ENCODE assay signal across 18 cellular contexts in the genomic region with DNA sequence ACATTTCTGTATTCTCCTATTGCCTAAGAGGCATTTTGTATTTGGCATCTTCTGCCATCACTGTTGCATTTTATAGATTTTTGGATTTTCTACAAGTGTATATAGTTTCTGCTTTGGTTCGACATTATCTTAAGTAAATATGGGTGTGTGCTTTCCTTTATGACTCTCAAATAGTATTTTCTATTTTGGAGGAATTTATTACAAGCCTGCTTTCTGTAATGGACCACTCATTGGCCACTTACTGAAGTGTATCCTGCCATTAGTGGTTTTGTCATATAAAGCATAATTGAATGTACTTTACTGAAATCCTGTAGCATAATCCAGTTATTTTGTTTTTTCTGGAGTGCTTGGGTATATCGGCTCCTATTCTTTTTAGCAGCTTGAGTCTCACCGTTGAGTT.
DNase-seq lines count a peak whose midpoint lies in the region; ATAC-seq and TF ChIP-seq lines count a peak whose summit lies in the region.
"Had no signal": no experiment of that assay in that cellular context is flagged by ENCODE, and none has a peak within 500 bp of the region (broad histone marks: within the 10 kb centered on the region; RNA-seq: fewer than 3 reads in every experiment).

No MANE protein-coding gene starts in this region.

- no TSS peak for BruUV-seq in Caco-2 (replicated peaks; lab: Mats Ljungman, UMichigan)
- BruUV-seq in PC-3 (replicated peaks; lab: Mats Ljungman, UMichigan): no TSS peak

- H3K4me2 ChIP-seq in PC-3 (ENCODE audit: low read length): no peak overlapping the region
- H3K4me2 ChIP-seq: A549 had no signal

- CTCF ChIA-PET in Caco-2 (lab: Charles Lee) (no interaction called here), HEK293 (lab: Yijun Ruan, JAX) (interaction anchor here (0.5 kb wide), 1 partner anchor 12 kb away, joined by 4 read pairs; no protein-coding TSS in a partner anchor), PC-3 (lab: Charles Lee) (no interaction called here), T-cell (lab: Charles Lee) (no interaction called here)

- TF ChIP-seq POLR2A in gastrocnemius medialis (IDR thresholded peaks at IDR 0.05): no peak

- H2AFZ ChIP-seq in PC-3 (ENCODE audit: low read length): no peak overlapping the region
- H2AFZ ChIP-seq: GM23248 had no signal

- in situ Hi-C loops in gastrocnemius medialis (cut with MboI; ENCODE audit: low sequenced_read_pairs in 4 of 4): no loop called here

- H3K4me3 Mint-ChIP-seq in Caco-2 (ENCODE audit: unreplicated experiment) (no peak overlapping the region), T-cell (no peak overlapping the region)
- H3K4me3 Mint-ChIP-seq: CD4-positive, alpha-beta memory T cell; HFFc6 had no signal

- no peaks in the 10 kb centered on the region for H3F3A ChIP-seq in PC-3 (ENCODE audit: low read length, unreplicated experiment)

- H3K4me3 ChIP-seq in Caco-2 (ENCODE audit: low read depth, low read length) (no peak overlapping the region), HEK293 (ENCODE audit: low read depth, low read length) (no peak overlapping the region), PC-3 (ENCODE audit: low read length) (no peak overlapping the region), gastrocnemius medialis (no peak overlapping the region)
- H3K4me3 ChIP-seq: A549, GM23248 had no signal

- H3K9ac ChIP-seq in PC-3 (ENCODE audit: low read length): no peak overlapping the region
- H3K9ac ChIP-seq: GM23248 had no signal

- H3K9me2 ChIP-seq in PC-3 (replicated peaks; ENCODE audit: low read length): no peaks in the 10 kb centered on the region

- H3K4me1 ChIP-seq in Caco-2 (peaks cover 14% of the 10 kb centered on the region), HEK293 (ENCODE audit: control insufficient read depth, insufficient read depth, low read length) (peaks cover 4% of the 10 kb centered on the region; the same call in 1 of the 2 replicates), PC-3 (ENCODE audit: insufficient read depth, low read length) (peaks cover 20% of the 10 kb centered on the region), gastrocnemius medialis (no peaks in the 10 kb centered on the region)
- H3K4me1 ChIP-seq: A549 had no signal

- H4K20me1 ChIP-seq in PC-3 (ENCODE audit: low read length): no peaks in the 10 kb centered on the region

- POLR2A ChIA-PET in Caco-2 (lab: Charles Lee): no interaction called here
- POLR2A ChIA-PET in HEK293 (lab: Yijun Ruan, JAX): no interaction called here
- POLR2A ChIA-PET in PC-3 (lab: Charles Lee; ENCODE audit: unreplicated experiment): no interaction called here
- POLR2A ChIA-PET in T-cell (lab: Charles Lee): no interaction called here

- H3K36me3 ChIP-seq in Caco-2 (ENCODE audit: control insufficient read depth, insufficient read depth, low read length): no peaks in the 10 kb centered on the region
- H3K36me3 ChIP-seq in HEK293 (ENCODE audit: control insufficient read depth in 2 of 2, insufficient read depth in 1 of 2, low read length in 2 of 2): no peaks in the 10 kb centered on the region; a peak in 1 of 3 replicates
- H3K36me3 ChIP-seq in PC-3 (ENCODE audit: low read depth, low read length): peaks cover 9% of the 10 kb centered on the region; the same call in 1 of the 2 replicates
- peaks cover 0 to 6% of the 10 kb centered on the region in 2 donors for H3K36me3 ChIP-seq in gastrocnemius medialis

- H3K9me3 Mint-ChIP-seq in Caco-2 (ENCODE audit: unreplicated experiment) (no peaks in the 10 kb centered on the region), T-cell (no peaks in the 10 kb centered on the region)
- H3K9me3 Mint-ChIP-seq: CD4-positive, alpha-beta memory T cell; HFFc6 had no signal

- no peaks in the 10 kb centered on the region for H3K27me3 ChIP-seq in Caco-2 (replicated peaks; ENCODE audit: control insufficient read depth, insufficient read depth, low read length)
- no peaks in the 10 kb centered on the region for H3K27me3 ChIP-seq in PC-3 (ENCODE audit: low read length)
- H3K27me3 ChIP-seq in gastrocnemius medialis: no peaks in the 10 kb centered on the region

- no peaks in the 10 kb centered on the region for H3K79me2 ChIP-seq in PC-3 (ENCODE audit: low read length)

- DNase-seq in NCI-H1105 treated with DMSO at 0.1 percent for 48 hours (lab: John Stamatoyannopoulos, UW) (peak; percentile 38), NCI-H1105 (lab: John Stamatoyannopoulos, UW) (no peak), Caco-2 (no peak), PC-3 (peak; percentile 4), T-cell (no peak), gastrocnemius medialis (no peak)
- DNase-seq in activated CD4-positive, CD25-positive, alpha-beta regulatory T cell (lab: John Stamatoyannopoulos, UW): no peak
- DNase-seq: AML-193; Calu3; CD4-positive, alpha-beta memory T cell; GM23248; HCEC 1CT; HFFc6; IMR-90 had no signal

- H3K27ac ChIP-seq in HEK293 (ENCODE audit: extremely low read depth, low read depth, low read length) (no peak overlapping the region), PC-3 (ENCODE audit: low read length) (0 out of 2 replicates have a peak overlapping the region, but pooled peaks have one; percentile 1), gastrocnemius medialis (no peak overlapping the region)
- H3K27ac ChIP-seq: 22Rv1, A549, C4-2B, GM23248 had no signal

- ATAC-seq in PC-3 (peak; percentile 76), T-cell (replicated peaks in 1 of 4) (no peak), gastrocnemius medialis (no peak)
- ATAC-seq: A549 had no signal

- no peaks in the 10 kb centered on the region for H3K9me3 ChIP-seq in Caco-2
- no peaks in the 10 kb centered on the region for H3K9me3 ChIP-seq in HEK293 (ENCODE audit: control insufficient read depth, insufficient read depth, low read depth, low read length)
- no peaks in the 10 kb centered on the region for H3K9me3 ChIP-seq in PC-3 (ENCODE audit: low read length)
- H3K9me3 ChIP-seq in gastrocnemius medialis: no peaks in the 10 kb centered on the region
- H3K9me3 ChIP-seq: A549 had no signal

- H3K27me3 Mint-ChIP-seq in Caco-2 (ENCODE audit: insufficient read depth, unreplicated experiment) (no peaks in the 10 kb centered on the region), T-cell (no peaks in the 10 kb centered on the region)
- H3K27me3 Mint-ChIP-seq: CD4-positive, alpha-beta memory T cell had no signal

- H3K27ac Mint-ChIP-seq in Caco-2 (ENCODE audit: unreplicated experiment) (peak overlapping the region; percentile 19), T-cell (no peak overlapping the region)
- H3K27ac Mint-ChIP-seq: HFFc6 had no signal

- intact Hi-C loops in Caco-2 (cut with micrococcal nuclease; ENCODE audit: unreplicated experiment) (no loop called here), PC-3 (cut with micrococcal nuclease) (no loop called here), gastrocnemius medialis (cut with DNase I; ENCODE audit: low total_unique reads) (no loop called here)

- H3K36me3 Mint-ChIP-seq in Caco-2 (ENCODE audit: insufficient read depth, unreplicated experiment) (no peaks in the 10 kb centered on the region), T-cell (peaks cover 48% of the 10 kb centered on the region)

- H3K4me1 Mint-ChIP-seq in Caco-2 (ENCODE audit: low read depth, unreplicated experiment): no peaks in the 10 kb centered on the region
- H3K4me1 Mint-ChIP-seq in T-cell: no peaks in the 10 kb centered on the region
- H3K4me1 Mint-ChIP-seq: CD4-positive, alpha-beta memory T cell had no signal

- TF ChIP-seq CTCF in Caco-2 (IDR thresholded peaks at IDR 0.05; ENCODE audit: insufficient read depth in 1 of 2, low read depth in 1 of 2, low read length in 1 of 2, severe bottlenecking in 1 of 2, unreplicated experiment in 1 of 2) (no peak), HEK293 (tag by site-specific recombination; IDR thresholded peaks at IDR 0.05) (no peak), PC-3 (conservative IDR thresholded peaks at IDR 0.05; ENCODE audit: low read depth, low read length) (no peak), gastrocnemius medialis (IDR thresholded peaks at IDR 0.05 in 4 of 5, conservative IDR thresholded peaks at IDR 0.05 in 1 of 5) (no peak)

TF ChIP-seq in HEK293, 187 proteins besides CTCF, POLR2A, EP300 and RAD21 (continues in another document):
- TF ChIP-seq KLF1 (tag by site-specific recombination; IDR thresholded peaks at IDR 0.05): peak; percentile 47; the same call in 1 of the 2 replicates
- TF ChIP-seq HOXA7 (CRISPR knock-in tag; IDR thresholded peaks at IDR 0.05; ENCODE audit: borderline replicate concordance): no peak
- TF ChIP-seq ZNF529 (tag by site-specific recombination; IDR thresholded peaks at IDR 0.05; ENCODE audit: insufficient replicate concordance): no peak
- TF ChIP-seq PRDM6 (tag by site-specific recombination; IDR thresholded peaks at IDR 0.05): peak; percentile 96
- TF ChIP-seq OSR2 (tag by site-specific recombination; IDR thresholded peaks at IDR 0.05): peak; percentile 26; the same call in 1 of the 2 replicates
- TF ChIP-seq, protein P1, sequence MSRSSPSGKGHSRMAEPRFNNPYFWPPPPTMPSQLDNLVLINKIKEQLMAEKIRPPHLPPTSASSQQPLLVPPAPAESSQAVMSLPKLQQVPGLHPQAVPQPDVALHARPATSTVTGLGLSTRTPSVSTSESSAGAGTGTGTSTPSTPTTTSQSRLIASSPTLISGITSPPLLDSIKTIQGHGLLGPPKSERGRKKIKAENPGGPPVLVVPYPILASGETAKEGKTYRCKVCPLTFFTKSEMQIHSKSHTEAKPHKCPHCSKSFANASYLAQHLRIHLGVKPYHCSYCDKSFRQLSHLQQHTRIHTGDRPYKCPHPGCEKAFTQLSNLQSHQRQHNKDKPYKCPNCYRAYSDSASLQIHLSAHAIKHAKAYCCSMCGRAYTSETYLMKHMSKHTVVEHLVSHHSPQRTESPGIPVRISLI (tag by site-specific recombination; IDR thresholded peaks at IDR 0.05): no peak
- TF ChIP-seq ZNF132 (tag by site-specific recombination; IDR thresholded peaks at IDR 0.05; ENCODE audit: borderline replicate concordance): no peak

Comparison
In these comparisons a context has a peak if more than half of its experiments do, and no peak if none do; other contexts are left out.
1. DNase-seq: peak in NCI-H1105 treated with DMSO at 0.1 percent for 48 hours (single experiment) and PC-3 (single experiment); none in NCI-H1105 (single experiment), Caco-2 (0 of 2), T-cell (0 of 34), gastrocnemius medialis (0 of 2) and activated CD4-positive, CD25-positive, alpha-beta regulatory T cell (0 of 4).